In genomic region chr1:41917835-41918449, GRCh38 we compare ENCODE assay signal across 8 cellular contexts. TPM values are rescaled to one million over a fixed set of nuclear protein-coding genes. Genes with fewer than 3 reads are reported as not detected.
DNase-seq lines count a peak whose midpoint lies in the region; ATAC-seq and TF ChIP-seq lines count a peak whose summit lies in the region.

No MANE protein-coding gene starts in this region.

- no peaks in the 10 kb centered on the region for H3K9me3 ChIP-seq in muscle layer of colon (ENCODE audit: low read length)
- no peaks in the 10 kb centered on the region for H3K9me3 ChIP-seq in thyroid gland

- intact Hi-C loops in thyroid gland (cut with DNase I): no loop called here

- H3K27me3 ChIP-seq in muscle layer of colon (ENCODE audit: control insufficient read depth in 1 of 2, insufficient read depth in 2 of 2, low read length in 2 of 2) (no peaks in the 10 kb centered on the region), thyroid gland (no peaks in the 10 kb centered on the region)

- 1 to 3% methylated on average over 16 to 31 of the region's 53 CpGs for WGBS in thyroid gland, 2 donors

- no peak for ATAC-seq in GM21390 (IDR thresholded peaks at IDR 0.05; ENCODE audit: unreplicated experiment)

- no peak for TF ChIP-seq POLR2A in thyroid gland (IDR thresholded peaks at IDR 0.05)

- TF ChIP-seq CTCF in epithelial cell of proximal tubule (conservative IDR thresholded peaks at IDR 0.05; ENCODE audit: low read depth, low read length) (no peak), thyroid gland (IDR thresholded peaks at IDR 0.05) (no peak)

- H3K27ac ChIP-seq in muscle layer of colon (ENCODE audit: low read depth, low read length) (peak overlapping the region; percentile 67), thyroid gland (peak overlapping the region in 2 of 3 donors; percentile 7 to 32)

- DNase-seq in DMS79 treated with DMSO at 0.1 percent for 48 hours (lab: John Stamatoyannopoulos, UW): peak; percentile 51
- peak; percentile 98 for DNase-seq in NCI-H2029 (lab: John Stamatoyannopoulos, UW)
- peak; percentile 40 for DNase-seq in activated CD8-positive, alpha-beta memory T cell treated with anti-CD3 and anti-CD28 coated beads, Interleukin-2, amount 50 U/mL, for 4 hours
- DNase-seq in epithelial cell of proximal tubule (ENCODE audit: low read depth): no peak
- peak; percentile 38 to 42 for DNase-seq in thyroid gland
- DNase-seq in kidney glomerular epithelial cell (lab: John Stamatoyannopoulos, UW): no peak

- H3K9ac ChIP-seq in muscle layer of colon (ENCODE audit: low read length): peak overlapping the region; percentile 56

- peaks cover 21% of the 10 kb centered on the region for H3K4me1 ChIP-seq in muscle layer of colon (ENCODE audit: insufficient read depth, low read length)
- H3K4me1 ChIP-seq in thyroid gland: peaks cover 35 to 44% of the 10 kb centered on the region in 2 donors

- H3K4me3 ChIP-seq in epithelial cell of proximal tubule (ENCODE audit: low read depth, low read length): peak overlapping the region; percentile 72
- H3K4me3 ChIP-seq in muscle layer of colon (ENCODE audit: low read depth in 1 of 2, low read length in 2 of 2): peak overlapping the region; percentile 67 to 82
- peak overlapping the region in 2 of 3 donors; percentile 26 to 35 for H3K4me3 ChIP-seq in thyroid gland (replicated peaks in 1 of 3)

- H3K36me3 ChIP-seq in muscle layer of colon (ENCODE audit: insufficient read depth, low read length) (no peaks in the 10 kb centered on the region), thyroid gland (no peaks in the 10 kb centered on the region)

RNA-seq across cellular contexts. Expression of gene HIVEP3, which starts 0.8 kb away (rescaled TPM):
- total RNA-seq in epithelial cell of proximal tubule: 3.9 and 6.7 TPM in 2 replicates
- total RNA-seq in thyroid gland: 10 to 100 TPM in 3 of 4 donors, 1 to 10 TPM in 1; 9.7 to 13.5 (median 12.5) TPM

Comparison
In these comparisons a context has a peak if more than half of its experiments do, and no peak if none do; other contexts are left out.
1. DNase-seq: peak in DMS79 treated with DMSO at 0.1 percent for 48 hours (single experiment), NCI-H2029 (single experiment), activated CD8-positive, alpha-beta memory T cell treated with anti-CD3 and anti-CD28 coated beads, Interleukin-2, amount 50 U/mL, for 4 hours (single experiment) and thyroid gland (2 of 2); none in epithelial cell of proximal tubule (single experiment) and kidney glomerular epithelial cell (single experiment).
2. Peak in every context shown above with its lines, with median percentiles within 50 percentile points of each other: H3K4me3 ChIP-seq.